ENCODE assay signal across 1 cellular context in the genomic region with DNA sequence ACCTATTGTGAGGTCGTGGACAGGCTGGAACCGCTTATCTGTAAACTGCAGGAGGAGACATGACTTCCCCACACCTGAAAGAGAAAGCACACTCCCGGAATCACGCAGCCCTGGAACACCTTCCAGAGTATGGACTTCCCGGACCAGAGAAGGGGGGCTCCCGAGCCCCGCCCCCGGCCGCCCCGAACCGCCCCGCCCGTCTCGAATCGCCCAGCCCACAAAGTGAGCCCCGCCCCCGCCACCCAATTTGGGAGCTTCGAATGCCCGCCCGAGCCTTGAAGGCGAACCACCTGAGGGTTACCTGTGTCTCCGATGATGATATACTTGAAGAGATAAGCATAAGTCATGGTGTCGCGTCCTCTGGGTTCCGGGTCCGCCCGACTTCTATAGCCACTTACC.
TF ChIP-seq lines count a peak whose summit lies in the region.

No MANE protein-coding gene starts in this region.

TF ChIP-seq in HepG2, 621 proteins besides CTCF, POLR2A, EP300 and RAD21 (continues in another document):
- TF ChIP-seq KAT8 (CRISPR knock-in tag; IDR thresholded peaks at IDR 0.05) (no peak), ATF7 (IDR thresholded peaks at IDR 0.05) (peak; percentile 70), ATF7 (CRISPR knock-in tag; IDR thresholded peaks at IDR 0.05) (no peak), ATF7-NPFF (CRISPR knock-in tag; IDR thresholded peaks at IDR 0.05; ENCODE audit: low read depth) (no peak), SP1 (IDR thresholded peaks at IDR 0.05) (no peak), SP1 (CRISPR knock-in tag; IDR thresholded peaks at IDR 0.05) (peak; percentile 57; the same call in 1 of the 2 replicates), MZF1 (CRISPR knock-in tag; IDR thresholded peaks at IDR 0.05; ENCODE audit: borderline replicate concordance) (no peak), ZBTB20 (CRISPR knock-in tag; IDR thresholded peaks at IDR 0.05; ENCODE audit: borderline replicate concordance, low read depth) (no peak), MED8 (CRISPR knock-in tag; IDR thresholded peaks at IDR 0.05; ENCODE audit: insufficient replicate concordance) (no peak), ZNF34 (CRISPR knock-in tag; IDR thresholded peaks at IDR 0.05; ENCODE audit: borderline replicate concordance) (no peak), CHD2 (IDR thresholded peaks at IDR 0.05; ENCODE audit: low read depth, low read length) (no peak), ZNF652 (CRISPR knock-in tag; IDR thresholded peaks at IDR 0.05; ENCODE audit: borderline replicate concordance, low read depth) (no peak), SMAD3 (CRISPR knock-in tag; IDR thresholded peaks at IDR 0.05) (no peak), ZNF749 (CRISPR knock-in tag; IDR thresholded peaks at IDR 0.05; ENCODE audit: borderline replicate concordance) (no peak), ZBTB38 (CRISPR knock-in tag; IDR thresholded peaks at IDR 0.05) (no peak), ZNF550 (CRISPR knock-in tag; IDR thresholded peaks at IDR 0.05; ENCODE audit: borderline replicate concordance) (no peak), SIX1 (CRISPR knock-in tag; IDR thresholded peaks at IDR 0.05; ENCODE audit: borderline replicate concordance) (no peak), POLR2AphosphoS5 (IDR thresholded peaks at IDR 0.05; ENCODE audit: low read depth, low read length) (peak; percentile 83), ARHGAP35 (CRISPR knock-in tag; IDR thresholded peaks at IDR 0.05; ENCODE audit: borderline replicate concordance) (no peak), STAT6 (CRISPR knock-in tag; IDR thresholded peaks at IDR 0.05; ENCODE audit: borderline replicate concordance) (no peak), BHLHE40 (IDR thresholded peaks at IDR 0.05; ENCODE audit: low read length) (peak; percentile 90), ZNF256 (CRISPR knock-in tag; conservative IDR thresholded peaks at IDR 0.05) (no peak), CREB3 (CRISPR knock-in tag; IDR thresholded peaks at IDR 0.05) (no peak), CENPT (CRISPR knock-in tag; IDR thresholded peaks at IDR 0.05; ENCODE audit: low read depth) (no peak), SRF (IDR thresholded peaks at IDR 0.05; ENCODE audit: low read depth, low read length) (peak; percentile 35; the same call in 1 of the 2 replicates), ZNF335 (CRISPR knock-in tag; IDR thresholded peaks at IDR 0.05) (no peak), CBFB (CRISPR knock-in tag; IDR thresholded peaks at IDR 0.05) (0 out of 2 replicates have a peak, but pooled peaks have one; percentile 17), NCOA1 (CRISPR knock-in tag; IDR thresholded peaks at IDR 0.05) (no peak), HMGXB3 (CRISPR knock-in tag; IDR thresholded peaks at IDR 0.05; ENCODE audit: borderline replicate concordance) (0 out of 2 replicates have a peak, but pooled peaks have one; percentile 27), ZNF205 (CRISPR knock-in tag; IDR thresholded peaks at IDR 0.05) (peak; percentile 53; the same call in 1 of the 2 replicates), NFKB2 (CRISPR knock-in tag; IDR thresholded peaks at IDR 0.05; ENCODE audit: borderline replicate concordance) (no peak), SMYD3 (CRISPR knock-in tag; IDR thresholded peaks at IDR 0.05) (no peak), ZNF691 (CRISPR knock-in tag; IDR thresholded peaks at IDR 0.05; ENCODE audit: borderline replicate concordance, low read depth) (no peak)
- TF ChIP-seq, protein P1, sequence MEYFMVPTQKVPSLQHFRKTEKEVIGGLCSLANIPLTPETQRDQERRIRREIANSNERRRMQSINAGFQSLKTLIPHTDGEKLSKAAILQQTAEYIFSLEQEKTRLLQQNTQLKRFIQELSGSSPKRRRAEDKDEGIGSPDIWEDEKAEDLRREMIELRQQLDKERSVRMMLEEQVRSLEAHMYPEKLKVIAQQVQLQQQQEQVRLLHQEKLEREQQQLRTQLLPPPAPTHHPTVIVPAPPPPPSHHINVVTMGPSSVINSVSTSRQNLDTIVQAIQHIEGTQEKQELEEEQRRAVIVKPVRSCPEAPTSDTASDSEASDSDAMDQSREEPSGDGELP (IDR thresholded peaks at IDR 0.05; ENCODE audit: borderline replicate concordance, low read depth) = peak; percentile 28; the same call in 1 of the 2 replicates
- TF ChIP-seq, protein P2, sequence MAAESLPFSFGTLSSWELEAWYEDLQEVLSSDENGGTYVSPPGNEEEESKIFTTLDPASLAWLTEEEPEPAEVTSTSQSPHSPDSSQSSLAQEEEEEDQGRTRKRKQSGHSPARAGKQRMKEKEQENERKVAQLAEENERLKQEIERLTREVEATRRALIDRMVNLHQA (CRISPR knock-in tag; IDR thresholded peaks at IDR 0.05) = no peak
- TF ChIP-seq, protein P3, sequence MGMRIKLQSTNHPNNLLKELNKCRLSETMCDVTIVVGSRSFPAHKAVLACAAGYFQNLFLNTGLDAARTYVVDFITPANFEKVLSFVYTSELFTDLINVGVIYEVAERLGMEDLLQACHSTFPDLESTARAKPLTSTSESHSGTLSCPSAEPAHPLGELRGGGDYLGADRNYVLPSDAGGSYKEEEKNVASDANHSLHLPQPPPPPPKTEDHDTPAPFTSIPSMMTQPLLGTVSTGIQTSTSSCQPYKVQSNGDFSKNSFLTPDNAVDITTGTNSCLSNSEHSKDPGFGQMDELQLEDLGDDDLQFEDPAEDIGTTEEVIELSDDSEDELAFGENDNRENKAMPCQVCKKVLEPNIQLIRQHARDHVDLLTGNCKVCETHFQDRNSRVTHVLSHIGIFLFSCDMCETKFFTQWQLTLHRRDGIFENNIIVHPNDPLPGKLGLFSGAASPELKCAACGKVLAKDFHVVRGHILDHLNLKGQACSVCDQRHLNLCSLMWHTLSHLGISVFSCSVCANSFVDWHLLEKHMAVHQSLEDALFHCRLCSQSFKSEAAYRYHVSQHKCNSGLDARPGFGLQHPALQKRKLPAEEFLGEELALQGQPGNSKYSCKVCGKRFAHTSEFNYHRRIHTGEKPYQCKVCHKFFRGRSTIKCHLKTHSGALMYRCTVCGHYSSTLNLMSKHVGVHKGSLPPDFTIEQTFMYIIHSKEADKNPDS (CRISPR knock-in tag; IDR thresholded peaks at IDR 0.05) = no peak
- TF ChIP-seq, protein P4, sequence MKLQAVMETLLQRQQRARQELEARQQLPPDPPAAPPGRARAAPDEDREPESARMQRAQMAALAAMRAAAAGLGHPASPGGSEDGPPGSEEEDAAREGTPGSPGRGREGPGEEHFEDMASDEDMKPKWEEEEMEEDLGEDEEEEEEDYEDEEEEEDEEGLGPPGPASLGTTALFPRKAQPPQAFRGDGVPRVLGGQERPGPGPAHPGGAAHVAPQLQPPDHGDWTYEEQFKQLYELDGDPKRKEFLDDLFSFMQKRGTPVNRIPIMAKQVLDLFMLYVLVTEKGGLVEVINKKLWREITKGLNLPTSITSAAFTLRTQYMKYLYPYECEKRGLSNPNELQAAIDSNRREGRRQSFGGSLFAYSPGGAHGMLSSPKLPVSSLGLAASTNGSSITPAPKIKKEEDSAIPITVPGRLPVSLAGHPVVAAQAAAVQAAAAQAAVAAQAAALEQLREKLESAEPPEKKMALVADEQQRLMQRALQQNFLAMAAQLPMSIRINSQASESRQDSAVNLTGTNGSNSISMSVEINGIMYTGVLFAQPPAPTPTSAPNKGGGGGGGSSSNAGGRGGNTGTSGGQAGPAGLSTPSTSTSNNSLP (IDR thresholded peaks at IDR 0.05; ENCODE audit: low read depth, low read length) = 0 out of 2 replicates have a peak, but pooled peaks have one; percentile 55
- TF ChIP-seq, protein P5, sequence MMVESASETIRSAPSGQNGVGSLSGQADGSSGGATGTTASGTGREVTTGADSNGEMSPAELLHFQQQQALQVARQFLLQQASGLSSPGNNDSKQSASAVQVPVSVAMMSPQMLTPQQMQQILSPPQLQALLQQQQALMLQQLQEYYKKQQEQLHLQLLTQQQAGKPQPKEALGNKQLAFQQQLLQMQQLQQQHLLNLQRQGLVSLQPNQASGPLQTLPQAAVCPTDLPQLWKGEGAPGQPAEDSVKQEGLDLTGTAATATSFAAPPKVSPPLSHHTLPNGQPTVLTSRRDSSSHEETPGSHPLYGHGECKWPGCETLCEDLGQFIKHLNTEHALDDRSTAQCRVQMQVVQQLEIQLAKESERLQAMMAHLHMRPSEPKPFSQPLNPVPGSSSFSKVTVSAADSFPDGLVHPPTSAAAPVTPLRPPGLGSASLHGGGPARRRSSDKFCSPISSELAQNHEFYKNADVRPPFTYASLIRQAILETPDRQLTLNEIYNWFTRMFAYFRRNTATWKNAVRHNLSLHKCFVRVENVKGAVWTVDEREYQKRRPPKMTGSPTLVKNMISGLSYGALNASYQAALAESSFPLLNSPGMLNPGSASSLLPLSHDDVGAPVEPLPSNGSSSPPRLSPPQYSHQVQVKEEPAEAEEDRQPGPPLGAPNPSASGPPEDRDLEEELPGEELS (CRISPR knock-in tag; IDR thresholded peaks at IDR 0.05) = 0 out of 2 replicates have a peak, but pooled peaks have one; percentile 13
